ENCODE assay signal across 28 cellular contexts in the genomic region with DNA sequence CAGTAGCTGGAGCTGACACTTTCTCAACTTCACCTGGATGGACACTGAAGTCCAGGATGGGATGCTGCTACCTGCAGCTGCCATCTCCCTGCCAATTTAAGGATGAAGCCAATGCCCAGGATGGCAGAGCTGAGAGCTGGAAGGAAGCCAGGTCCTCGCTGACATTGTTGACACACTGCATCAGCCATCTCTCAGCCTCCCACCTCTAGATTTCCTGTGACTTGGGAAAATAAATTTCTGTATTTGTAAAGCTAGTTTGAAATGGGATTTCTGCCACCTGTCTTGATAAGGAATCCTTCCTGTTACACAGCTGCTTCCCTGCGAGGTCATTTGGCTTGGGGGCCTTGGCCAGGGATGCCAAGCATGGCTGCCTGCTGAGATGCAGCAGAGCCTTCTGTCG. TPM values are rescaled to one million over a fixed set of nuclear protein-coding genes. Genes with fewer than 3 reads are reported as not detected.
A peak's percentile ranks its signal among the peaks of the same experiment; 100 is the strongest.
DNase-seq lines count a peak whose midpoint lies in the region; ATAC-seq and TF ChIP-seq lines count a peak whose summit lies in the region.
"Had no signal": no experiment of that assay in that cellular context is flagged by ENCODE, and none has a peak within 500 bp of the region (broad histone marks: within the 10 kb centered on the region; RNA-seq: fewer than 3 reads in every experiment).

No MANE protein-coding gene starts in this region.

- no peaks in the 10 kb centered on the region for H3K27me3 Mint-ChIP-seq in CD4-positive, alpha-beta T cell
- H3K27me3 Mint-ChIP-seq: activated naive CD8-positive, alpha-beta T cell treated with anti-CD3 and anti-CD28 coated beads for 36 hours had no signal

- H3K4me1 ChIP-seq in osteoblast (ENCODE audit: insufficient read depth, low read length) = no peaks in the 10 kb centered on the region
- H3K4me1 ChIP-seq: colonic mucosa, upper lobe of left lung had no signal

- H3K27ac ChIP-seq in CD4-positive, alpha-beta T cell (ENCODE audit: low read depth, low read length) = no peak overlapping the region
- H3K27ac ChIP-seq in osteoblast (ENCODE audit: low read depth, low read length) = no peak overlapping the region
- H3K27ac ChIP-seq: colonic mucosa, epithelial cell of prostate, ovary, suprapubic skin, upper lobe of left lung had no signal

- no peak overlapping the region for H3K4me3 Mint-ChIP-seq in CD4-positive, alpha-beta T cell
- H3K4me3 Mint-ChIP-seq: activated naive CD8-positive, alpha-beta T cell treated with anti-CD3 and anti-CD28 coated beads for 36 hours; GM23338; nephron had no signal

- POLR2A ChIA-PET in CD4-positive, alpha-beta T cell (lab: Charles Lee) = no interaction called here

- no peak overlapping the region for H3K27ac Mint-ChIP-seq in CD4-positive, alpha-beta T cell
- H3K27ac Mint-ChIP-seq: activated naive CD8-positive, alpha-beta T cell treated with anti-CD3 and anti-CD28 coated beads for 36 hours; GM23338 had no signal

- H3K4me1 Mint-ChIP-seq in CD4-positive, alpha-beta T cell (ENCODE audit: low read depth) = peaks cover 4% of the 10 kb centered on the region
- H3K4me1 Mint-ChIP-seq: activated naive CD8-positive, alpha-beta T cell treated with anti-CD3 and anti-CD28 coated beads for 36 hours had no signal

- H3K79me2 ChIP-seq in osteoblast (ENCODE audit: insufficient read depth, low read length) = no peaks in the 10 kb centered on the region

- intact Hi-C loops in CD4-positive, alpha-beta T cell (cut with DNase I, micrococcal nuclease) = no loop called here

- CTCF ChIA-PET in CD4-positive, alpha-beta T cell (lab: Charles Lee) = no interaction called here

- no peak for ATAC-seq in HG03565 (IDR thresholded peaks at IDR 0.05; ENCODE audit: unreplicated experiment)
- no peak for ATAC-seq in CD4-positive, alpha-beta T cell (ENCODE audit: poor library complexity)
- ATAC-seq: GM23338 had no signal

- no peaks in the 10 kb centered on the region for H3K9me3 Mint-ChIP-seq in CD4-positive, alpha-beta T cell
- H3K9me3 Mint-ChIP-seq: activated naive CD8-positive, alpha-beta T cell treated with anti-CD3 and anti-CD28 coated beads for 36 hours; GM23338; nephron had no signal

- H3K9me3 ChIP-seq in CD4-positive, alpha-beta T cell (ENCODE audit: control insufficient read depth, low read length) = no peaks in the 10 kb centered on the region
- no peaks in the 10 kb centered on the region for H3K9me3 ChIP-seq in osteoblast (ENCODE audit: low read depth, low read length)
- H3K9me3 ChIP-seq: colonic mucosa, ovary, SK-N-SH, suprapubic skin, upper lobe of left lung had no signal

- no peak overlapping the region for H3K4me2 ChIP-seq in osteoblast (ENCODE audit: insufficient read depth, low read length)
- H3K4me2 ChIP-seq: GM23338, SK-N-SH had no signal

- no peaks in the 10 kb centered on the region for H3K36me3 Mint-ChIP-seq in CD4-positive, alpha-beta T cell (ENCODE audit: low read depth)
- H3K36me3 Mint-ChIP-seq: activated naive CD8-positive, alpha-beta T cell treated with anti-CD3 and anti-CD28 coated beads for 36 hours had no signal

- no peaks in the 10 kb centered on the region for H4K20me1 ChIP-seq in osteoblast (ENCODE audit: insufficient read depth, low read length)

- H3K4me3 ChIP-seq in osteoblast (ENCODE audit: insufficient read depth, low read length) = no peak overlapping the region
- H3K4me3 ChIP-seq: colonic mucosa, GM23338, ovary, suprapubic skin, upper lobe of left lung had no signal

- TF ChIP-seq CTCF in CD4-positive, alpha-beta T cell (IDR thresholded peaks at IDR 0.05) = no peak
- TF ChIP-seq CTCF in osteoblast (IDR thresholded peaks at IDR 0.05; ENCODE audit: extremely low read depth, low read depth, low read length) = no peak

- no peak overlapping the region for H2AFZ ChIP-seq in osteoblast (ENCODE audit: low read length)
- H2AFZ ChIP-seq: GM23338 had no signal

- H3K27me3 ChIP-seq in CD4-positive, alpha-beta T cell (ENCODE audit: control insufficient read depth, insufficient read depth, low read length) = no peaks in the 10 kb centered on the region
- H3K27me3 ChIP-seq in osteoblast (ENCODE audit: insufficient read depth, low read length) = no peaks in the 10 kb centered on the region
- H3K27me3 ChIP-seq: colonic mucosa, ovary, suprapubic skin, upper lobe of left lung had no signal

- H3K36me3 ChIP-seq in osteoblast (ENCODE audit: insufficient read depth, low read length) = peaks cover 2% of the 10 kb centered on the region
- H3K36me3 ChIP-seq: colonic mucosa, ovary had no signal

- DNase-seq in DMS53 treated with DMSO at 0.1 percent for 48 hours (lab: John Stamatoyannopoulos, UW; ENCODE audit: unreplicated experiment) (peak; percentile 53), NCI-H1105 treated with DMSO at 0.1 percent for 48 hours (lab: John Stamatoyannopoulos, UW) (peak; percentile 85), NCI-H510A treated with DMSO at 0.1 percent for 48 hours (lab: John Stamatoyannopoulos, UW) (peak; percentile 53), cerebellum (ENCODE audit: low spot score) (peak; percentile 50), osteoblast (ENCODE audit: insufficient read length, low spot score, missing footprints) (no peak)
- DNase-seq in CD4-positive, alpha-beta T cell = no peak
- DNase-seq: activated CD4-positive, alpha-beta T cell treated with anti-CD3 and anti-CD28 coated beads, Interleukin-2, amount 50 U/mL, for 1 hour; activated CD4-positive, CD25-positive, alpha-beta regulatory T cell; activated effector memory CD4-positive, alpha-beta T cell treated with anti-CD3 and anti-CD28 coated beads, Interleukin-2, amount 50 U/mL, for 16 hours; activated naive CD8-positive, alpha-beta T cell treated with anti-CD3 and anti-CD28 coated beads for 36 hours; activated T-cell treated with anti-CD3 and anti-CD28 coated beads, Interleukin-2, amount 50 U/mL, for 1 hour; anterior cingulate cortex; colonic mucosa; effector CD8-positive, alpha-beta T cell; mammary epithelial cell; NCI-H2171; NCI-H82; ovary; retina; SK-N-SH; small intestine; stimulated activated naive CD4-positive, alpha-beta T cell treated with Interleukin-2 at 50 U/mL for 16 hours; upper lobe of left lung had no signal

RNA-seq across cellular contexts. Expression of gene KCTD1, which starts 43.5 kb away (rescaled TPM):
- total RNA-seq in cerebellum (43.4 TPM), osteoblast (14.4 and 14.8 TPM in 2 replicates)
- 1 to 10 TPM in 1 of 2 experiments, under 1 TPM in 1; 0.74 to 1.1 TPM for total RNA-seq in CD4-positive, alpha-beta T cell

Comparison
In these comparisons a context has a peak if more than half of its experiments do, and no peak if none do; other contexts are left out.
1. DNase-seq: peak in DMS53 treated with DMSO at 0.1 percent for 48 hours (single experiment), NCI-H1105 treated with DMSO at 0.1 percent for 48 hours (single experiment), NCI-H510A treated with DMSO at 0.1 percent for 48 hours (single experiment) and cerebellum (single experiment); none in CD4-positive, alpha-beta T cell (0 of 10) and osteoblast (single experiment).